In genomic region chr7:18583305-18583704, GRCh38 we compare ENCODE assay signal across 16 cellular contexts.
DNase-seq lines count a peak whose midpoint lies in the region; ATAC-seq, FAIRE-seq and TF ChIP-seq lines count a peak whose summit lies in the region.
"Had no signal": no experiment of that assay in that cellular context is flagged by ENCODE, and none has a peak within 500 bp of the region (broad histone marks: within the 10 kb centered on the region; RNA-seq: fewer than 3 reads in every experiment).

No MANE protein-coding gene starts in this region.

- FAIRE-seq in H54 (lab: Jason Lieb, UNC): peak; percentile 95
- FAIRE-seq: HepG2 had no signal

- H3K9me3 ChIP-seq in adipocyte (ENCODE audit: control insufficient read depth, low read length): no peaks in the 10 kb centered on the region

- peaks cover 15% of the 10 kb centered on the region for H3K4me1 ChIP-seq in adipocyte (ENCODE audit: control insufficient read depth, insufficient read depth, low read length)
- H3K4me1 ChIP-seq: parathyroid adenoma had no signal

- TF ChIP-seq POLR2A in H54 (IDR thresholded peaks at IDR 0.05; ENCODE audit: low read depth, low read length): no peak

- no peak overlapping the region for H3K9ac ChIP-seq in adipocyte (ENCODE audit: low read length)
- H3K9ac ChIP-seq: parathyroid adenoma had no signal

- H3K4me3 ChIP-seq in adipocyte (ENCODE audit: low read length): no peak overlapping the region

- H3K36me3 ChIP-seq in adipocyte (ENCODE audit: control insufficient read depth, insufficient read depth, low read length, severe bottlenecking): no peaks in the 10 kb centered on the region

- H3K27me3 ChIP-seq in adipocyte (replicated peaks; ENCODE audit: control insufficient read depth, insufficient read depth, low read length): no peaks in the 10 kb centered on the region

- ATAC-seq in HG02840 (IDR thresholded peaks at IDR 0.05; ENCODE audit: low FRiP score, unreplicated experiment) (no peak), esophagus mucosa (no peak), HG02763 (IDR thresholded peaks at IDR 0.05; ENCODE audit: unreplicated experiment) (no peak), GM21381 (IDR thresholded peaks at IDR 0.05; ENCODE audit: unreplicated experiment) (no peak)
- ATAC-seq: activated CD4-positive, CD25-positive, alpha-beta regulatory T cell treated with anti-CD3 and anti-CD28 coated beads, Interleukin-2, amount 50 U/mL, for 24 hours; HepG2 had no signal

- DNase-seq in A172 (ENCODE audit: low spot score): peak; percentile 70
- no peak for DNase-seq in H54 (ENCODE audit: insufficient read length, low spot score)
- DNase-seq in adipocyte (ENCODE audit: low read depth): peak; percentile 35
- DNase-seq in hepatic stellate cell (ENCODE audit: low spot score): peak; percentile 7
- DNase-seq: activated CD8-positive, alpha-beta memory T cell treated with anti-CD3 and anti-CD28 coated beads, Interleukin-2, amount 50 U/mL, for 4 hours; activated naive CD4-positive, alpha-beta T cell treated with Interleukin-2 at 50 U/mL for 16 hours; DMS 273 treated with DMSO at 0.1 percent for 48 hours; NCI-H1092 treated with DMSO at 0.1 percent for 48 hours; NCI-H2171 treated with DMSO at 0.1 percent for 48 hours had no signal
